In the genomic region with DNA sequence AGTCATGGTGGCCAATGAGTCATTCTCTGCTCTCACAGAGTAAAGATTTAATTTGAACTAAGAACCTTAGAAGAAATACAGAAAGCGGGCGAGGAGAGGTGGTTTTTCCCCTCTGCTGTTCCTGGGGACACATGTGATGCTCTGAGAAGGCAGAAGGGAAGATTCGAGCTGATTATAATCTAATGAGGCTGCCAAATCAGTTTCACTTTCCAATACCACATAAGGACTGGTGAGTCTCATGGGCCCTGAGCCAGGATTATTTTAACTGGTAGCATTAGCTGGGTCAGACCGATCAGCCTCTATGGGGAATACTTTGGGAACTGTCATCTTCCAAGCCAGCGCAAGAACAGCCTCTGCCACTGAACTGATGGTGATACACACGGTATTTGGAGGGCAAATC, we compare ENCODE assay signal across 1 cellular context.
TF ChIP-seq lines count a peak whose summit lies in the region.

No MANE protein-coding gene starts in this region.

TF ChIP-seq in GM12878, 131 proteins besides CTCF, POLR2A, EP300 and RAD21 (continued from another document):
- TF ChIP-seq, protein P1, sequence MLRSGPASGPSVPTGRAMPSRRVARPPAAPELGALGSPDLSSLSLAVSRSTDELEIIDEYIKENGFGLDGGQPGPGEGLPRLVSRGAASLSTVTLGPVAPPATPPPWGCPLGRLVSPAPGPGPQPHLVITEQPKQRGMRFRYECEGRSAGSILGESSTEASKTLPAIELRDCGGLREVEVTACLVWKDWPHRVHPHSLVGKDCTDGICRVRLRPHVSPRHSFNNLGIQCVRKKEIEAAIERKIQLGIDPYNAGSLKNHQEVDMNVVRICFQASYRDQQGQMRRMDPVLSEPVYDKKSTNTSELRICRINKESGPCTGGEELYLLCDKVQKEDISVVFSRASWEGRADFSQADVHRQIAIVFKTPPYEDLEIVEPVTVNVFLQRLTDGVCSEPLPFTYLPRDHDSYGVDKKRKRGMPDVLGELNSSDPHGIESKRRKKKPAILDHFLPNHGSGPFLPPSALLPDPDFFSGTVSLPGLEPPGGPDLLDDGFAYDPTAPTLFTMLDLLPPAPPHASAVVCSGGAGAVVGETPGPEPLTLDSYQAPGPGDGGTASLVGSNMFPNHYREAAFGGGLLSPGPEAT (IDR thresholded peaks at IDR 0.05; ENCODE audit: low read depth): peak; percentile 49; the same call in 1 of the 2 replicates
- TF ChIP-seq, protein P2, sequence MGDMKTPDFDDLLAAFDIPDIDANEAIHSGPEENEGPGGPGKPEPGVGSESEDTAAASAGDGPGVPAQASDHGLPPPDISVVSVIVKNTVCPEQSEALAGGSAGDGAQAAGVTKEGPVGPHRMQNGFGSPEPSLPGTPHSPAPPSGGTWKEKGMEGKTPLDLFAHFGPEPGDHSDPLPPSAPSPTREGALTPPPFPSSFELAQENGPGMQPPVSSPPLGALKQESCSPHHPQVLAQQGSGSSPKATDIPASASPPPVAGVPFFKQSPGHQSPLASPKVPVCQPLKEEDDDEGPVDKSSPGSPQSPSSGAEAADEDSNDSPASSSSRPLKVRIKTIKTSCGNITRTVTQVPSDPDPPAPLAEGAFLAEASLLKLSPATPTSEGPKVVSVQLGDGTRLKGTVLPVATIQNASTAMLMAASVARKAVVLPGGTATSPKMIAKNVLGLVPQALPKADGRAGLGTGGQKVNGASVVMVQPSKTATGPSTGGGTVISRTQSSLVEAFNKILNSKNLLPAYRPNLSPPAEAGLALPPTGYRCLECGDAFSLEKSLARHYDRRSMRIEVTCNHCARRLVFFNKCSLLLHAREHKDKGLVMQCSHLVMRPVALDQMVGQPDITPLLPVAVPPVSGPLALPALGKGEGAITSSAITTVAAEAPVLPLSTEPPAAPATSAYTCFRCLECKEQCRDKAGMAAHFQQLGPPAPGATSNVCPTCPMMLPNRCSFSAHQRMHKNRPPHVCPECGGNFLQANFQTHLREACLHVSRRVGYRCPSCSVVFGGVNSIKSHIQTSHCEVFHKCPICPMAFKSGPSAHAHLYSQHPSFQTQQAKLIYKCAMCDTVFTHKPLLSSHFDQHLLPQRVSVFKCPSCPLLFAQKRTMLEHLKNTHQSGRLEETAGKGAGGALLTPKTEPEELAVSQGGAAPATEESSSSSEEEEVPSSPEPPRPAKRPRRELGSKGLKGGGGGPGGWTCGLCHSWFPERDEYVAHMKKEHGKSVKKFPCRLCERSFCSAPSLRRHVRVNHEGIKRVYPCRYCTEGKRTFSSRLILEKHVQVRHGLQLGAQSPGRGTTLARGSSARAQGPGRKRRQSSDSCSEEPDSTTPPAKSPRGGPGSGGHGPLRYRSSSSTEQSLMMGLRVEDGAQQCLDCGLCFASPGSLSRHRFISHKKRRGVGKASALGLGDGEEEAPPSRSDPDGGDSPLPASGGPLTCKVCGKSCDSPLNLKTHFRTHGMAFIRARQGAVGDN (IDR thresholded peaks at IDR 0.05): peak; percentile 31; the same call in 1 of the 2 replicates
- TF ChIP-seq MTA2 (IDR thresholded peaks at IDR 0.05; ENCODE audit: low read depth) (peak; percentile 89), MEF2B (IDR thresholded peaks at IDR 0.05; ENCODE audit: partially characterized antibody, poor library complexity, severe bottlenecking) (peak; percentile 40), NR2F1 (conservative IDR thresholded peaks at IDR 0.05) (0 out of 2 replicates have a peak, but pooled peaks have one; percentile 44), CBFB (IDR thresholded peaks at IDR 0.05; ENCODE audit: low read depth) (no peak), SRF (IDR thresholded peaks at IDR 0.05; ENCODE audit: low read depth in 2 of 2, low read length in 2 of 2) (0 out of 4 replicates have a peak, but pooled peaks of 1 of the 2 experiments have one; percentile 39), CHD2 (IDR thresholded peaks at IDR 0.05; ENCODE audit: borderline replicate concordance, low read depth, low read length) (no peak), IKZF2 (IDR thresholded peaks at IDR 0.05) (peak; percentile 38 to 56; a peak in 2 of 4 replicates), NFIC (IDR thresholded peaks at IDR 0.05; ENCODE audit: low read depth, low read length) (0 out of 2 replicates have a peak, but pooled peaks have one; percentile 12), BCL11A (IDR thresholded peaks at IDR 0.05; ENCODE audit: low read depth, low read length) (peak; percentile 32; the same call in 1 of the 2 replicates), ATF7 (IDR thresholded peaks at IDR 0.05; ENCODE audit: low read depth) (peak; percentile 50; the same call in 1 of the 2 replicates), SMAD1 (IDR thresholded peaks at IDR 0.05; ENCODE audit: low read depth, partially characterized antibody) (peak; percentile 33), IKZF1 (conservative IDR thresholded peaks at IDR 0.05) (peak; percentile 61; the same call in 1 of the 2 replicates), NBN (IDR thresholded peaks at IDR 0.05) (peak; percentile 24; the same call in 1 of the 2 replicates), JUND (IDR thresholded peaks at IDR 0.05; ENCODE audit: low read depth, low read length) (no peak), ZNF24 (IDR thresholded peaks at IDR 0.05) (no peak), HDGF (IDR thresholded peaks at IDR 0.05) (no peak), TBL1XR1 (IDR thresholded peaks at IDR 0.05; ENCODE audit: low read depth, low read length) (no peak), ZSCAN29 (IDR thresholded peaks at IDR 0.05) (no peak), RUNX3 (IDR thresholded peaks at IDR 0.05; ENCODE audit: low read length) (peak; percentile 13; the same call in 1 of the 2 replicates)
